Comparison of ENCODE assay signal across 1 cellular context in the genomic region with DNA sequence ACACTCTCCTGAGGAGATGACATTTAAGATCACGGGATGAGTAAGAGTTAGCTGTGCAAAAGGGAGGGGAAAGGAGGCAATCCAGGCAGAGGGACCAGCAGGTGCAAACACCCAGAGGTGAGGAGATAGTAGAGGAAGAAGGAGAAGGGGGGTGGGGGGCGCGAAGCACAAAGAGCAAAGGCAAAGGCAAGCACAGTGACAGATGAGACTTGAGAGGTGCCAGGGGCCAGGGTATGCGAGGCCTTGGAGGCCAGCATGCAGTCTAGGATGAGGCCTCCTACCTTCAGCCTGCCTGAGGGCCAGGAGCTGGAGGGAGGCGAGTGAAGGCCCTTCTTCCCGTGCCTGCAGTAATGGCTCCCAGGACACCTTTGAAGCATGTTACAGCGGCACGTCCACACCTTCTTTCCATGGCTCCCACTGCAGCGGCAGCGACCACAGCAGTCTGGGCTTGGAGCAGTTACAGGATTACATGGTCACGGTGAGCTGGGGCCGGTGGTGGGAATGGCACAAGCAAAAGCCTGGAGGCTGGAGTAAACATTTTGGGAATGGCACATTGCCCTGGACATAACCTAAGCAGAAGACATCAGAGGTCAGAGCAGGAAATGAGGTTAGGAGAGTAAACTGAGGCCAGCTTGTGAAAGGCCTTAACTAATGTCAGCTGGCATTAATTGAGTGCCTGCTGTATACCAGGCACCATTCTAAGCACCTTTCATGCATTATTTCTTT.
TF ChIP-seq lines count a peak whose summit lies in the region.

No MANE protein-coding gene starts in this region.

TF ChIP-seq in HepG2, 621 proteins besides CTCF, POLR2A, EP300 and RAD21 (continued from another document and continues in another):
- peak; percentile 68 for TF ChIP-seq ZBTB26 (CRISPR knock-in tag; IDR thresholded peaks at IDR 0.05; ENCODE audit: borderline replicate concordance)
- TF ChIP-seq TP53 (CRISPR knock-in tag; conservative IDR thresholded peaks at IDR 0.05), result no peak
- peak; percentile 44; the same call in 1 of the 2 replicates for TF ChIP-seq ARID4A (CRISPR knock-in tag; IDR thresholded peaks at IDR 0.05; ENCODE audit: borderline replicate concordance)
- TF ChIP-seq, protein P1, sequence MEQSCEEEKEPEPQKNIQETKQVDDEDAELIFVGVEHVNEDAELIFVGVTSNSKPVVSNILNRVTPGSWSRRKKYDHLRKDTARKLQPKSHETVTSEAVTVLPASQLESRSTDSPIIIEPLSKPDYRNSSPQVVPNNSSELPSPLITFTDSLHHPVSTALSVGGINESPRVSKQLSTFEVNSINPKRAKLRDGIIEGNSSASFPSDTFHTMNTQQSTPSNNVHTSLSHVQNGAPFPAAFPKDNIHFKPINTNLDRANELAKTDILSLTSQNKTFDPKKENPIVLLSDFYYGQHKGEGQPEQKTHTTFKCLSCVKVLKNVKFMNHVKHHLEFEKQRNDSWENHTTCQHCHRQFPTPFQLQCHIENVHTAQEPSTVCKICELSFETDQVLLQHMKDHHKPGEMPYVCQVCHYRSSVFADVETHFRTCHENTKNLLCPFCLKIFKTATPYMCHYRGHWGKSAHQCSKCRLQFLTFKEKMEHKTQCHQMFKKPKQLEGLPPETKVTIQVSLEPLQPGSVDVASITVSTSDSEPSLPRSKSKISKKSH (CRISPR knock-in tag; IDR thresholded peaks at IDR 0.05; ENCODE audit: borderline replicate concordance), result peak; percentile 77; the same call in 1 of the 2 replicates
- TF ChIP-seq ZNF17 (CRISPR knock-in tag; IDR thresholded peaks at IDR 0.05), result no peak
- TF ChIP-seq BORCS8-MEF2B (CRISPR knock-in tag; IDR thresholded peaks at IDR 0.05), result peak; percentile 72
- TF ChIP-seq KIAA2018 (CRISPR knock-in tag; IDR thresholded peaks at IDR 0.05; ENCODE audit: borderline replicate concordance), result peak; percentile 47; the same call in 1 of the 2 replicates
- TF ChIP-seq ZNF263 (CRISPR knock-in tag; IDR thresholded peaks at IDR 0.05), result peak; percentile 17; the same call in 1 of the 2 replicates
- peak; percentile 17; the same call in 1 of the 2 replicates for TF ChIP-seq KDM1A (CRISPR knock-in tag; IDR thresholded peaks at IDR 0.05)
- no peak for TF ChIP-seq FOXP1 (IDR thresholded peaks at IDR 0.05)
- TF ChIP-seq FOXP1 (CRISPR knock-in tag; IDR thresholded peaks at IDR 0.05), result peak; percentile 50
- no peak for TF ChIP-seq ZNF20 (CRISPR knock-in tag; IDR thresholded peaks at IDR 0.05)
- no peak for TF ChIP-seq ZBED4 (CRISPR knock-in tag; IDR thresholded peaks at IDR 0.05; ENCODE audit: borderline replicate concordance)
- no peak for TF ChIP-seq POGZ (CRISPR knock-in tag; IDR thresholded peaks at IDR 0.05)
- TF ChIP-seq ZNF619 (CRISPR knock-in tag; IDR thresholded peaks at IDR 0.05), result 0 out of 2 replicates have a peak, but pooled peaks have one; percentile 61
- peak; percentile 57; the same call in 1 of the 2 replicates for TF ChIP-seq TBX2 (CRISPR knock-in tag; IDR thresholded peaks at IDR 0.05; ENCODE audit: borderline replicate concordance)
- 0 out of 2 replicates have a peak, but pooled peaks have one; percentile 66 for TF ChIP-seq MZF1 (CRISPR knock-in tag; IDR thresholded peaks at IDR 0.05; ENCODE audit: borderline replicate concordance)
- TF ChIP-seq FOXJ3 (CRISPR knock-in tag; IDR thresholded peaks at IDR 0.05; ENCODE audit: borderline replicate concordance), result no peak
- TF ChIP-seq ZNF772 (CRISPR knock-in tag; IDR thresholded peaks at IDR 0.05), result peak; percentile 75; the same call in 1 of the 2 replicates
- 0 out of 2 replicates have a peak, but pooled peaks have one; percentile 36 for TF ChIP-seq ZBTB25 (CRISPR knock-in tag; IDR thresholded peaks at IDR 0.05)
- TF ChIP-seq, protein P2, sequence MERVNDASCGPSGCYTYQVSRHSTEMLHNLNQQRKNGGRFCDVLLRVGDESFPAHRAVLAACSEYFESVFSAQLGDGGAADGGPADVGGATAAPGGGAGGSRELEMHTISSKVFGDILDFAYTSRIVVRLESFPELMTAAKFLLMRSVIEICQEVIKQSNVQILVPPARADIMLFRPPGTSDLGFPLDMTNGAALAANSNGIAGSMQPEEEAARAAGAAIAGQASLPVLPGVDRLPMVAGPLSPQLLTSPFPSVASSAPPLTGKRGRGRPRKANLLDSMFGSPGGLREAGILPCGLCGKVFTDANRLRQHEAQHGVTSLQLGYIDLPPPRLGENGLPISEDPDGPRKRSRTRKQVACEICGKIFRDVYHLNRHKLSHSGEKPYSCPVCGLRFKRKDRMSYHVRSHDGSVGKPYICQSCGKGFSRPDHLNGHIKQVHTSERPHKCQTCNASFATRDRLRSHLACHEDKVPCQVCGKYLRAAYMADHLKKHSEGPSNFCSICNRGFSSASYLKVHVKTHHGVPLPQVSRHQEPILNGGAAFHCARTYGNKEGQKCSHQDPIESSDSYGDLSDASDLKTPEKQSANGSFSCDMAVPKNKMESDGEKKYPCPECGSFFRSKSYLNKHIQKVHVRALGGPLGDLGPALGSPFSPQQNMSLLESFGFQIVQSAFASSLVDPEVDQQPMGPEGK (CRISPR knock-in tag; IDR thresholded peaks at IDR 0.05), result peak; percentile 34; the same call in 1 of the 2 replicates
- peak; percentile 51; the same call in 1 of the 2 replicates for TF ChIP-seq CEBPG (CRISPR knock-in tag; IDR thresholded peaks at IDR 0.05)
